ENCODE assay signal across 8 cellular contexts in the genomic region with DNA sequence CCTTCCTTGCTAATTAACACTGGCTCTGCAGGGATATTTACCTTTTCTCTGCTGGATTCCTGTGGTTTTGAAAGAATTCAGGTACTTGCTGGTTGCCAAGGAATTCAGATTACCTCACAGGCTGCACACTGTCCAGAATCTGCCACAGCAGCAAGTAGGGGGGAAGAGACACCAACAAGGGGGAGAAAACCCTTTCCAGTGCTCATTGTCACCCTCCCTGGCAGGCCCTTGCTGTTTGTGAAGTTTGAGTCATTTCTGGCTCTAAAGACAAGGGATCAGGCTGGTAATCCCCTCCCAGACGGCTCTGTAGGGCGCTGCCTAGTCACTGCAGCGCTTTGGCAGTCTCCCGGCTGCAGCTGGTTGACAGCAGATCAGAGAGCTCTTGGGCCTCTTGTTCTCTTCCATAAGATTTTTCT. TPM values are rescaled to one million over a fixed set of nuclear protein-coding genes. Genes with fewer than 3 reads are reported as not detected.
A peak's percentile ranks its signal among the peaks of the same experiment; 100 is the strongest.
DNase-seq lines count a peak whose midpoint lies in the region; FAIRE-seq and TF ChIP-seq lines count a peak whose summit lies in the region.

No MANE protein-coding gene starts in this region.

- no peak for TF ChIP-seq POLR2A in stomach (IDR thresholded peaks at IDR 0.05)

- DNase-seq in GM03348 (ENCODE audit: low spot score) (peak; percentile 83), HTR-8/SVneo (ENCODE audit: insufficient read length, low spot score) (peak; percentile 65), T47D (ENCODE audit: low read depth in 1 of 2, low spot score in 1 of 2) (peak; percentile 72 to 98), iris pigment epithelial cell (ENCODE audit: low read depth) (peak; percentile 89), stomach (peak; percentile 67), cortex of kidney (lab: John Stamatoyannopoulos, UW) (no peak), NCI-H2227 (lab: John Stamatoyannopoulos, UW; ENCODE audit: unreplicated experiment) (no peak)
- no peak for DNase-seq in effector memory CD4-positive, alpha-beta T cell

- peak; percentile 78 for FAIRE-seq in HTR-8/SVneo (lab: Jason Lieb, UNC)

- no peaks in the 10 kb centered on the region for H3K27me3 ChIP-seq in stomach
- H3K27me3 ChIP-seq in effector memory CD4-positive, alpha-beta T cell (replicated peaks; ENCODE audit: control insufficient read depth, insufficient read depth, low read length, poor library complexity, severe bottlenecking) = no peaks in the 10 kb centered on the region

- H3K4me3 ChIP-seq in stomach = no peak overlapping the region
- no peak overlapping the region for H3K4me3 ChIP-seq in effector memory CD4-positive, alpha-beta T cell (ENCODE audit: insufficient read depth, low read depth, low read length, poor library complexity, severe bottlenecking)

- in situ Hi-C loops in T47D (cut with HindIII; ENCODE audit: low pct_unique_long_range_greater_than_20kb, low sequenced_read_pairs) = no loop called here

- intact Hi-C loops in stomach (cut with DNase I; ENCODE audit: low total_unique reads) = loop anchor here (5.0 kb wide), 1 partner anchor 90 kb away; no protein-coding TSS in a partner anchor

- peaks cover 0 to 16% (median 11%) of the 10 kb centered on the region in 4 donors for H3K36me3 ChIP-seq in stomach
- peaks cover 2% of the 10 kb centered on the region for H3K36me3 ChIP-seq in effector memory CD4-positive, alpha-beta T cell (ENCODE audit: control insufficient read depth, insufficient read depth, low read length)

- TF ChIP-seq CTCF in stomach (IDR thresholded peaks at IDR 0.05) = no peak

- H3K9me3 ChIP-seq in stomach = no peaks in the 10 kb centered on the region
- no peaks in the 10 kb centered on the region for H3K9me3 ChIP-seq in effector memory CD4-positive, alpha-beta T cell (ENCODE audit: control insufficient read depth, low read length)

- no peak for TF ChIP-seq EP300 in stomach (IDR thresholded peaks at IDR 0.05)

- peak overlapping the region; percentile 75 to 85 (median 80) for H3K27ac ChIP-seq in stomach
- H3K27ac ChIP-seq in effector memory CD4-positive, alpha-beta T cell (ENCODE audit: insufficient read depth, low read length, poor library complexity, severe bottlenecking) = no peak overlapping the region

- peaks cover 11 to 40% (median 25%) of the 10 kb centered on the region in 4 donors for H3K4me1 ChIP-seq in stomach
- no peaks in the 10 kb centered on the region for H3K4me1 ChIP-seq in effector memory CD4-positive, alpha-beta T cell (ENCODE audit: control insufficient read depth, insufficient read depth, low read length, poor library complexity, severe bottlenecking)

- WGBS in stomach, 5 donors = 20 to 46% (median 26%) methylated on average over 1 to 4 of the region's 4 CpGs

RNA-seq across cellular contexts. Expression of a gene that starts 50.8 kb away (rescaled TPM):
- 10 to 100 TPM; 13.4 to 48.4 (median 24.5) TPM for total RNA-seq in stomach
- polyA plus RNA-seq in stomach = 10 to 100 TPM; 10.1 to 11.9 (median 11.3) TPM

RNA-seq across cellular contexts. Expression of a gene that starts 51.1 kb away (rescaled TPM):
- 10 to 100 TPM in 1 of 5 donors, 1 to 10 TPM in 2, not detected in 2; 3.3 to 24.3 (median 3.9) TPM for total RNA-seq in stomach
- 10 to 100 TPM in 2 of 3 donors, 1 to 10 TPM in 1; 8.2 to 24.0 (median 12.4) TPM for polyA plus RNA-seq in stomach

Comparison
In these comparisons a context has a peak if more than half of its experiments do, and no peak if none do; other contexts are left out.
1. DNase-seq: peak in GM03348 (single experiment), HTR-8/SVneo (single experiment), T47D (2 of 2), iris pigment epithelial cell (single experiment) and stomach (single experiment); none in cortex of kidney (single experiment), effector memory CD4-positive, alpha-beta T cell (0 of 3) and NCI-H2227 (single experiment).